In the genomic region with DNA sequence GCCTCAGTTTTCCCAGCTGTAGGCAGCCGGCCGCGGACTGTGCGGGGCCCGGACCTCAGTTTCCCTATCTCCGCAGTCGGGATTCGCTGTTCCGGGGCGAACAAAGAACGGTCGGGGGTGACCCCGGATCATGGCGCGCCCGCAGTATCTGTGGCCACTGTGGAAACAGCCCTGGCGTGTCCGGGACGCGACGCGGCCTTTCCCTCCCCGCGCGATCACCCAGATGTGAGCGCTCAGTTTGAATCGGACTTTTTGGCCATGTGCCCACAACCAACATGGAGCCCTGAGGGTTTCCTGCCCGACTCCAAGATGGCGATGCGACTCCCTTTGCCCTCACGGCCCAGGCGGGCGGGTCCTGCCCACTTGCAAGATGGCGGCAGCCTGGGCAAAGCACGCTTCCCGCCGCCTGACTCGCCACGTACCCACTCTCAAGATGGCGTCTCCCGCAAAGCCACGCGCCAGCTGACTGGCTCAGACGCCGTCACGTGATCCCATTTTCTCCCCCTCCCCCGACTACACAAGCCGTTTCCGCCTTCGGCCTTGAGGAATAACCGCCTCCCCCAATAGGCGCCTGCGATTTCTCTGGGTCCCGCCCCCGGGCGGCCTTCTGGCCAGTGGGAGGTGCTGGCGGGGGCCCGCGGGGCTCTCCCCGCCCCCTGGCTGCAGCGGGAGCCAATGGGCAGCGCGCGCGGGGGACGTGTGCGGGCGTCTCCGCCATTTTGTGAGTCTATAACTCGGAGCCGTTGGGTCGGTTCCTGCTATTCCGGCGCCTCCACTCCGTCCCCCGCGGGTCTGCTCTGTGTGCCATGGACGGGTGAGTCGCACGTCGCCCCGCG, we compare ENCODE assay signal across 1 cellular context.
TF ChIP-seq lines count a peak whose summit lies in the region.

PTBP1 (plus strand) TSS at position 761 of the 836 bp plus-strand sequence; CDS start at position 807, 46 bp downstream.

TF ChIP-seq in K562, 482 proteins besides CTCF, POLR2A, EP300 and RAD21 (continued from another document):
- peak; percentile 83 for TF ChIP-seq ZBTB33 (CRISPR knock-in tag; IDR thresholded peaks at IDR 0.05)
- TF ChIP-seq MITF (IDR thresholded peaks at IDR 0.05), result peak; percentile 72; the same call in 1 of the 2 replicates
- TF ChIP-seq, protein P1, sequence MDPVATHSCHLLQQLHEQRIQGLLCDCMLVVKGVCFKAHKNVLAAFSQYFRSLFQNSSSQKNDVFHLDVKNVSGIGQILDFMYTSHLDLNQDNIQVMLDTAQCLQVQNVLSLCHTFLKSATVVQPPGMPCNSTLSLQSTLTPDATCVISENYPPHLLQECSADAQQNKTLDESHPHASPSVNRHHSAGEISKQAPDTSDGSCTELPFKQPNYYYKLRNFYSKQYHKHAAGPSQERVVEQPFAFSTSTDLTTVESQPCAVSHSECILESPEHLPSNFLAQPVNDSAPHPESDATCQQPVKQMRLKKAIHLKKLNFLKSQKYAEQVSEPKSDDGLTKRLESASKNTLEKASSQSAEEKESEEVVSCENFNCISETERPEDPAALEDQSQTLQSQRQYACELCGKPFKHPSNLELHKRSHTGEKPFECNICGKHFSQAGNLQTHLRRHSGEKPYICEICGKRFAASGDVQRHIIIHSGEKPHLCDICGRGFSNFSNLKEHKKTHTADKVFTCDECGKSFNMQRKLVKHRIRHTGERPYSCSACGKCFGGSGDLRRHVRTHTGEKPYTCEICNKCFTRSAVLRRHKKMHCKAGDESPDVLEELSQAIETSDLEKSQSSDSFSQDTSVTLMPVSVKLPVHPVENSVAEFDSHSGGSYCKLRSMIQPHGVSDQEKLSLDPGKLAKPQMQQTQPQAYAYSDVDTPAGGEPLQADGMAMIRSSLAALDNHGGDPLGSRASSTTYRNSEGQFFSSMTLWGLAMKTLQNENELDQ (CRISPR knock-in tag; IDR thresholded peaks at IDR 0.05; ENCODE audit: borderline replicate concordance), result no peak
